8 cellular contexts compared by ENCODE assay signal in genomic region chr18:23071285-23071684, GRCh38.
A peak's percentile ranks its signal among the peaks of the same experiment; 100 is the strongest.
DNase-seq lines count a peak whose midpoint lies in the region; ATAC-seq, FAIRE-seq and TF ChIP-seq lines count a peak whose summit lies in the region.

No MANE protein-coding gene starts in this region.

- no peaks in the 10 kb centered on the region for H3K9me2 ChIP-seq in GM23248 (ENCODE audit: insufficient read depth)

- in situ Hi-C loops in GM23248 (cut with MboI) = no loop called here

- H3F3A ChIP-seq in GM23248 (ENCODE audit: insufficient read depth) = no peaks in the 10 kb centered on the region

- H3K36me3 Mint-ChIP-seq in immature natural killer cell = peaks cover 0 to 4% (median 0%) of the 10 kb centered on the region in 3 donors

- H3K4me1 Mint-ChIP-seq in immature natural killer cell = peaks cover 69 to 71% of the 10 kb centered on the region in 2 donors

- H3K27me3 Mint-ChIP-seq in immature natural killer cell (ENCODE audit: low read depth in 3 of 3) = peaks cover 7 to 25% (median 19%) of the 10 kb centered on the region in 3 donors

- DNase-seq in GM12891 (ENCODE audit: insufficient read length, low spot score) (peak; percentile 60), GM23248 (peak; percentile 10), NCI-H226 (peak; percentile 42), immature natural killer cell (peak; percentile 92 to 94 (median 92)), erythroblast (lab: John Stamatoyannopoulos, UW) (no peak)
- peak; percentile 68 for DNase-seq in activated CD8-positive, alpha-beta memory T cell treated with anti-CD3 and anti-CD28 coated beads, Interleukin-2, amount 50 U/mL, for 4 hours
- peak; percentile 60 to 67 for DNase-seq in stimulated activated CD8-positive, alpha-beta memory T cell treated with anti-CD3 and anti-CD28 coated beads, Interleukin-7, amount 100 ng/mL, for 1 hour (ENCODE audit: low read depth in 2 of 2)

- no peak for ATAC-seq in HG03439 (IDR thresholded peaks at IDR 0.05; ENCODE audit: unreplicated experiment)

- H3K4me2 ChIP-seq in GM23248 (ENCODE audit: unreplicated experiment) = no peak overlapping the region

- FAIRE-seq in GM12891 (lab: Jason Lieb, UNC) = peak; percentile 92

- H2AFZ ChIP-seq in GM23248 = no peak overlapping the region

- no peaks in the 10 kb centered on the region for H3K4me1 ChIP-seq in GM23248 (ENCODE audit: insufficient read depth)

- peak; percentile 31; the same call in 1 of the 2 replicates for TF ChIP-seq POLR2A in GM12891 (IDR thresholded peaks at IDR 0.05; ENCODE audit: low read depth, low read length)
- no peak for TF ChIP-seq POLR2A in erythroblast (IDR thresholded peaks at IDR 0.05; ENCODE audit: low read length)

- no peaks in the 10 kb centered on the region for H3K79me2 ChIP-seq in GM23248 (ENCODE audit: insufficient read depth)

- H3K9me3 ChIP-seq in GM23248 (ENCODE audit: low read depth) = no peaks in the 10 kb centered on the region

- peak overlapping the region; percentile 91 to 98 (median 94) for H3K27ac Mint-ChIP-seq in immature natural killer cell

- H3K4me3 ChIP-seq in GM23248 = no peak overlapping the region

- H4K20me1 ChIP-seq in GM23248 (ENCODE audit: insufficient read depth) = no peaks in the 10 kb centered on the region

- WGBS in GM23248 (ENCODE audit: low coverage in 1 of 2, low lambda C conversion rate in 2 of 2, missing lambda C conversion rate in 2 of 2), 2 experiments = 71 to 78% methylated on average over 5 of the region's 5 CpGs

- no peak overlapping the region for H3K9ac ChIP-seq in GM23248

- no peaks in the 10 kb centered on the region for H3K36me3 ChIP-seq in GM23248 (ENCODE audit: low read depth)

- peak overlapping the region; percentile 76 to 92 (median 84) for H3K4me3 Mint-ChIP-seq in immature natural killer cell

- H3K9me3 Mint-ChIP-seq in immature natural killer cell = no peaks in the 10 kb centered on the region

- no peak overlapping the region for H3K27ac ChIP-seq in GM23248

- no peaks in the 10 kb centered on the region for H3K27me3 ChIP-seq in GM23248 (replicated peaks; ENCODE audit: insufficient read depth)

TF ChIP-seq in GM12891, 5 proteins besides CTCF, POLR2A, EP300 and RAD21:
- TF ChIP-seq PAX5 (IDR thresholded peaks at IDR 0.05; ENCODE audit: insufficient read depth, low read length, severe bottlenecking) = no peak
- no peak for TF ChIP-seq POU2F2 (IDR thresholded peaks at IDR 0.05; ENCODE audit: low read depth, low read length)
- TF ChIP-seq TAF1 (IDR thresholded peaks at IDR 0.05; ENCODE audit: low read depth, low read length) = no peak
- no peak for TF ChIP-seq POLR2AphosphoS5 (IDR thresholded peaks at IDR 0.05; ENCODE audit: low read depth, low read length)
- peak; percentile 38 for TF ChIP-seq SPI1 (IDR thresholded peaks at IDR 0.05; ENCODE audit: low read depth, low read length)

Comparison
In these comparisons a context has a peak if more than half of its experiments do, and no peak if none do; other contexts are left out.
1. DNase-seq: peak in GM12891 (single experiment), GM23248 (single experiment), NCI-H226 (single experiment), activated CD8-positive, alpha-beta memory T cell treated with anti-CD3 and anti-CD28 coated beads, Interleukin-2, amount 50 U/mL, for 4 hours (single experiment), immature natural killer cell (3 of 3) and stimulated activated CD8-positive, alpha-beta memory T cell treated with anti-CD3 and anti-CD28 coated beads, Interleukin-7, amount 100 ng/mL, for 1 hour (2 of 2); none in erythroblast (0 of 2).